In the genomic region with DNA sequence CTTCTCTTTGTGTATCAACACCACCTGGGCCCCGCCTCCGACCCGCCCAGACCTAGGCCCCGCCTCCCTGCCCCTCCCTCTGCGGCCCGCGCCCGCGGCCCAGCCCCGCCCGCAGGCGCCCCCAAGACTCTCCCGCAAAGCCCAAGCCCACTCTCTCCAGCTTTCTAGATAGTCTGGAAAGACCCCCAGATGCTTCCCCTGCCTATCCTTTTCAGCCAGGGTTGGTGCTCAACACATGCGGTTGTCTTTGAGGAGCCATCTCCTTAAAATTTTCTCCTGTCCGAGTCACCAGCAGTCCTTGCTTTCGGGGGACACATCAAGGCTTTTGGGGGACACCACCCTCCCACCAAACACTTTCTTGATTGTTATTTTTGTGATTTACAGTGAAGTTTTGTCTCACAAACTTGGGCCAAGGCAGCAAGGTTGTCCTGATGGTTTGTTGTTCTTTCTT, we compare ENCODE assay signal across 8 cellular contexts. TPM values are rescaled to one million over a fixed set of nuclear protein-coding genes. Genes with fewer than 3 reads are reported as not detected.
DNase-seq lines count a peak whose midpoint lies in the region; ATAC-seq and TF ChIP-seq lines count a peak whose summit lies in the region.

No MANE protein-coding gene starts in this region.

- H3K27me3 ChIP-seq in OCI-LY1 (ENCODE audit: insufficient read depth, low read length), result no peaks in the 10 kb centered on the region; the same call in 1 of the 2 replicates
- H3K27me3 ChIP-seq in ectodermal cell (ENCODE audit: control insufficient read depth, insufficient read depth, low read length, poor library complexity, severe bottlenecking), result peaks cover 9% of the 10 kb centered on the region

- peak overlapping the region; percentile 89 for H3K4me2 ChIP-seq in OCI-LY1 (ENCODE audit: low read length)

- H3K36me3 Mint-ChIP-seq in neural crest cell (ENCODE audit: low read depth), result peaks cover 25% of the 10 kb centered on the region

- peaks cover 26% of the 10 kb centered on the region; the same call in 1 of the 2 replicates for H3K79me2 ChIP-seq in OCI-LY1 (ENCODE audit: insufficient read depth, low read length)

- no peaks in the 10 kb centered on the region for H3F3A ChIP-seq in OCI-LY1 (ENCODE audit: insufficient read depth, low read length)

- peaks cover 33% of the 10 kb centered on the region for H3K27me3 Mint-ChIP-seq in neural crest cell (ENCODE audit: low read depth)

- H3K9me3 ChIP-seq in OCI-LY1 (ENCODE audit: low read length) (no peaks in the 10 kb centered on the region), ectodermal cell (ENCODE audit: control insufficient read depth, low read length) (no peaks in the 10 kb centered on the region)

- peak overlapping the region; percentile 86 for H3K4me3 ChIP-seq in OCI-LY1 (ENCODE audit: low read depth, low read length, poor library complexity, severe bottlenecking)
- H3K4me3 ChIP-seq in ectodermal cell (ENCODE audit: insufficient read depth, low read depth, low read length), result peak overlapping the region; percentile 87

- H3K4me1 ChIP-seq in OCI-LY1 (ENCODE audit: insufficient read depth, low read length, severe bottlenecking) (peaks cover 40% of the 10 kb centered on the region), ectodermal cell (ENCODE audit: control insufficient read depth, insufficient read depth, low read length) (peaks cover 19% of the 10 kb centered on the region)

- peak overlapping the region; percentile 61 for H3K9ac ChIP-seq in OCI-LY1 (ENCODE audit: low read length)

- DNase-seq in D341Med (ENCODE audit: low spot score) (peak; percentile 98), neural crest cell (ENCODE audit: low read depth, low spot score) (no peak), NCI-H2029 (lab: John Stamatoyannopoulos, UW) (no peak)
- no peak for DNase-seq in effector CD8-positive, alpha-beta T cell (lab: John Stamatoyannopoulos, UW)

- peak overlapping the region; percentile 100 for H3K4me3 Mint-ChIP-seq in neural crest cell

- 0 to 1% methylated on average over 16 of the region's 16 CpGs for WGBS in ectodermal cell, 2 experiments

- peaks cover 43% of the 10 kb centered on the region for H3K4me1 Mint-ChIP-seq in neural crest cell

- H3K27ac ChIP-seq in OCI-LY1 (ENCODE audit: low read depth, low read length, poor library complexity, severe bottlenecking) (no peak overlapping the region), ectodermal cell (ENCODE audit: insufficient read depth, low read depth, low read length, poor library complexity, severe bottlenecking) (peak overlapping the region; percentile 71)

- ATAC-seq in HG03097 (IDR thresholded peaks at IDR 0.05; ENCODE audit: low FRiP score, unreplicated experiment), result no peak
- no peak for ATAC-seq in GM21526 (IDR thresholded peaks at IDR 0.05; ENCODE audit: low FRiP score, unreplicated experiment)

- H2AFZ ChIP-seq in OCI-LY1 (ENCODE audit: low read length), result peak overlapping the region; percentile 85

- no peaks in the 10 kb centered on the region for H4K20me1 ChIP-seq in OCI-LY1 (ENCODE audit: insufficient read depth, low read length)

- no peak for TF ChIP-seq CTCF in OCI-LY1 (IDR thresholded peaks at IDR 0.05; ENCODE audit: low read length)
- no peak for TF ChIP-seq CTCF in neural crest cell (conservative IDR thresholded peaks at IDR 0.05)

- H3K9me2 ChIP-seq in OCI-LY1 (ENCODE audit: low read depth, low read length), result no peaks in the 10 kb centered on the region

- H3K36me3 ChIP-seq in OCI-LY1 (ENCODE audit: insufficient read depth, low read length), result peaks cover 38% of the 10 kb centered on the region
- H3K36me3 ChIP-seq in ectodermal cell (ENCODE audit: control insufficient read depth, insufficient read depth, low read length), result peaks cover 15% of the 10 kb centered on the region

- H3K27ac Mint-ChIP-seq in neural crest cell (ENCODE audit: unreplicated experiment), result peak overlapping the region; percentile 98

- no peaks in the 10 kb centered on the region for H3K9me3 Mint-ChIP-seq in neural crest cell

RNA-seq across cellular contexts. Expression of gene SLC38A2, which starts 0.3 kb away (rescaled TPM):
- polyA plus RNA-seq in ectodermal cell (2013, experiment 1 of 4), result 185 TPM
- polyA plus RNA-seq in ectodermal cell (2013, experiment 2 of 4), result 205 TPM
- 158 TPM for polyA plus RNA-seq in ectodermal cell (2013, experiment 3 of 4)
- polyA plus RNA-seq in ectodermal cell (2013, experiment 4 of 4), result 176 TPM
- total RNA-seq in neural crest cell, result 186 and 199 TPM in 2 replicates
